In the genomic region with DNA sequence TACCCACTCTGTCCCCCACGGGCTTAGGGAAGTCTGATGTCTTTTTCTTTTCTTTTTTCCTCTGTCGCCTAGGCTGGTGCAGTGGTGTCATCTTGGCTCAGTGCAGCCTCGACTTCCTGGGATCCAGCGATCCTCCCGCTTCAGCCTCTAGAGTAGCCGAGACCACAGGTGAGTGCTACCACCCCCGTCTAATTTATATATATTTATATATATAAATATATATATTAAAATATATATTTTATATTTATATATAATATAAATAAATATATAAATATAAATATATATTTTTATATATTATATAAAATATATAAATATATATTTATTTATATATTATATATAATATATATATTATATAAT, we compare ENCODE assay signal across 9 cellular contexts. TPM values are rescaled to one million over a fixed set of nuclear protein-coding genes. Genes with fewer than 3 reads are reported as not detected.
DNase-seq lines count a peak whose midpoint lies in the region; ATAC-seq, FAIRE-seq and TF ChIP-seq lines count a peak whose summit lies in the region.
"Had no signal": no experiment of that assay in that cellular context is flagged by ENCODE, and none has a peak within 500 bp of the region (broad histone marks: within the 10 kb centered on the region; RNA-seq: fewer than 3 reads in every experiment).

No MANE protein-coding gene starts in this region.

- no peaks in the 10 kb centered on the region for H3K36me3 ChIP-seq in kidney epithelial cell (ENCODE audit: control insufficient read depth, insufficient read depth, low read length)

- no peaks in the 10 kb centered on the region for H3K27me3 Mint-ChIP-seq in activated CD4-positive, alpha-beta T cell treated with anti-CD3 and anti-CD28 coated beads, Interleukin-2, amount 10 ng/mL, durations not matched to agents 24 days and 14 days
- no peaks in the 10 kb centered on the region for H3K27me3 Mint-ChIP-seq in activated naive CD8-positive, alpha-beta T cell treated with anti-CD3 and anti-CD28 coated beads, Interleukin-2, amount 50 U/mL, for 24 hours

- no peak for ATAC-seq in activated naive CD8-positive, alpha-beta T cell treated with anti-CD3 and anti-CD28 coated beads, Interleukin-2, amount 50 U/mL, for 24 hours

- H3K27me3 ChIP-seq in kidney epithelial cell (ENCODE audit: control insufficient read depth, insufficient read depth, low read length) = no peaks in the 10 kb centered on the region

- no peak for FAIRE-seq in frontal cortex (lab: Jason Lieb, UNC)

- H3K27ac ChIP-seq in temporal lobe (ENCODE audit: low read depth, low read length) = peak overlapping the region; percentile 91

- no peak for DNase-seq in activated CD4-positive, alpha-beta T cell treated with anti-CD3 and anti-CD28 coated beads, Interleukin-2, amount 10 ng/mL, durations not matched to agents 24 days and 14 days
- DNase-seq in activated CD4-positive, alpha-beta T cell treated with anti-CD3 and anti-CD28 coated beads for 48 hours = no peak
- no peak for DNase-seq in activated naive CD8-positive, alpha-beta T cell treated with anti-CD3 and anti-CD28 coated beads, Interleukin-2, amount 50 U/mL, for 24 hours
- DNase-seq in kidney epithelial cell (ENCODE audit: low read depth) = no peak
- DNase-seq in activated gamma-delta T cell treated with Interleukin-2 at 50 U/mL for 16 hours = no peak
- no peak for DNase-seq in occipital lobe (lab: John Stamatoyannopoulos, UW)
- no peak for DNase-seq in frontal cortex (ENCODE audit: low spot score in 2 of 2)
- DNase-seq: cerebellar nuclear complex had no signal

- peak overlapping the region; percentile 96 for H3K27ac Mint-ChIP-seq in activated CD4-positive, alpha-beta T cell treated with anti-CD3 and anti-CD28 coated beads, Interleukin-2, amount 10 ng/mL, durations not matched to agents 24 days and 14 days
- peak overlapping the region; percentile 95 for H3K27ac Mint-ChIP-seq in activated naive CD8-positive, alpha-beta T cell treated with anti-CD3 and anti-CD28 coated beads, Interleukin-2, amount 50 U/mL, for 24 hours

- intact Hi-C loops in activated CD4-positive, alpha-beta T cell treated with anti-CD3 and anti-CD28 coated beads, Interleukin-2, amount 10 ng/mL, durations not matched to agents 24 days and 14 days (cut with micrococcal nuclease) = loop anchor here (2.0 kb wide), 1 partner anchor 61 kb away; no protein-coding TSS in a partner anchor

- H3K4me3 Mint-ChIP-seq in activated CD4-positive, alpha-beta T cell treated with anti-CD3 and anti-CD28 coated beads, Interleukin-2, amount 10 ng/mL, durations not matched to agents 24 days and 14 days = peak overlapping the region; percentile 94
- H3K4me3 Mint-ChIP-seq in activated naive CD8-positive, alpha-beta T cell treated with anti-CD3 and anti-CD28 coated beads, Interleukin-2, amount 50 U/mL, for 24 hours = peak overlapping the region; percentile 87

- no peak for TF ChIP-seq CTCF in kidney epithelial cell (IDR thresholded peaks at IDR 0.05; ENCODE audit: insufficient read depth, low read length, poor library complexity, severe bottlenecking)

- peaks cover 35% of the 10 kb centered on the region for H3K4me1 Mint-ChIP-seq in activated CD4-positive, alpha-beta T cell treated with anti-CD3 and anti-CD28 coated beads, Interleukin-2, amount 10 ng/mL, durations not matched to agents 24 days and 14 days
- peaks cover 45% of the 10 kb centered on the region for H3K4me1 Mint-ChIP-seq in activated naive CD8-positive, alpha-beta T cell treated with anti-CD3 and anti-CD28 coated beads, Interleukin-2, amount 50 U/mL, for 24 hours

- peak overlapping the region; percentile 54 for H3K4me3 ChIP-seq in kidney epithelial cell (ENCODE audit: low read depth, low read length)

- peaks cover 5% of the 10 kb centered on the region for H3K36me3 Mint-ChIP-seq in activated CD4-positive, alpha-beta T cell treated with anti-CD3 and anti-CD28 coated beads, Interleukin-2, amount 10 ng/mL, durations not matched to agents 24 days and 14 days (ENCODE audit: low read depth)
- H3K36me3 Mint-ChIP-seq in activated naive CD8-positive, alpha-beta T cell treated with anti-CD3 and anti-CD28 coated beads, Interleukin-2, amount 50 U/mL, for 24 hours (ENCODE audit: low read depth) = peaks cover 4% of the 10 kb centered on the region

- no peaks in the 10 kb centered on the region for H3K9me3 Mint-ChIP-seq in activated CD4-positive, alpha-beta T cell treated with anti-CD3 and anti-CD28 coated beads, Interleukin-2, amount 10 ng/mL, durations not matched to agents 24 days and 14 days
- no peaks in the 10 kb centered on the region for H3K9me3 Mint-ChIP-seq in activated naive CD8-positive, alpha-beta T cell treated with anti-CD3 and anti-CD28 coated beads, Interleukin-2, amount 50 U/mL, for 24 hours

RNA-seq across cellular contexts. Expression of a gene that starts 3.3 kb away (rescaled TPM):
- 1.1 and 1.2 TPM in 2 replicates for total RNA-seq in activated CD4-positive, alpha-beta T cell treated with anti-CD3 and anti-CD28 coated beads, Interleukin-2, amount 10 ng/mL, durations not matched to agents 24 days and 14 days
- total RNA-seq in kidney epithelial cell (0.34 and 0.79 TPM in 2 replicates), temporal lobe (0.49 TPM), occipital lobe (0.31 TPM), frontal cortex (0.41 TPM)
